1 cellular context compared by ENCODE assay signal in genomic region chr1:109312978-109313775, GRCh38.
TF ChIP-seq lines count a peak whose summit lies in the region.

No MANE protein-coding gene starts in this region.

TF ChIP-seq in HepG2, 621 proteins besides CTCF, POLR2A, EP300 and RAD21:
- TF ChIP-seq THAP11 (CRISPR knock-in tag; IDR thresholded peaks at IDR 0.05) (no peak), RXRB (CRISPR knock-in tag; IDR thresholded peaks at IDR 0.05; ENCODE audit: borderline replicate concordance) (no peak), HNRNPH1 (optimal IDR thresholded peaks at IDR 0.05; ENCODE audit: low read depth, low read length) (no peak), ZNF720 (CRISPR knock-in tag; IDR thresholded peaks at IDR 0.05) (no peak), ZNF570 (CRISPR knock-in tag; IDR thresholded peaks at IDR 0.05; ENCODE audit: borderline replicate concordance) (no peak), ZNF598 (CRISPR knock-in tag; IDR thresholded peaks at IDR 0.05; ENCODE audit: borderline replicate concordance) (no peak), ZNF577 (CRISPR knock-in tag; IDR thresholded peaks at IDR 0.05; ENCODE audit: borderline replicate concordance, low read depth) (no peak), GATA4 (IDR thresholded peaks at IDR 0.05; ENCODE audit: borderline replicate concordance, low read depth) (no peak), NR1H2 (CRISPR knock-in tag; IDR thresholded peaks at IDR 0.05; ENCODE audit: borderline replicate concordance, low read depth) (no peak), ZNF556 (CRISPR knock-in tag; IDR thresholded peaks at IDR 0.05; ENCODE audit: borderline replicate concordance) (no peak), CENPX (CRISPR knock-in tag; IDR thresholded peaks at IDR 0.05) (no peak), HCFC1 (IDR thresholded peaks at IDR 0.05; ENCODE audit: low read depth, low read length) (no peak)
TF ChIP-seq in HepG2: peak in this region for 0.
